ENCODE assay signal across 18 cellular contexts in the genomic region with DNA sequence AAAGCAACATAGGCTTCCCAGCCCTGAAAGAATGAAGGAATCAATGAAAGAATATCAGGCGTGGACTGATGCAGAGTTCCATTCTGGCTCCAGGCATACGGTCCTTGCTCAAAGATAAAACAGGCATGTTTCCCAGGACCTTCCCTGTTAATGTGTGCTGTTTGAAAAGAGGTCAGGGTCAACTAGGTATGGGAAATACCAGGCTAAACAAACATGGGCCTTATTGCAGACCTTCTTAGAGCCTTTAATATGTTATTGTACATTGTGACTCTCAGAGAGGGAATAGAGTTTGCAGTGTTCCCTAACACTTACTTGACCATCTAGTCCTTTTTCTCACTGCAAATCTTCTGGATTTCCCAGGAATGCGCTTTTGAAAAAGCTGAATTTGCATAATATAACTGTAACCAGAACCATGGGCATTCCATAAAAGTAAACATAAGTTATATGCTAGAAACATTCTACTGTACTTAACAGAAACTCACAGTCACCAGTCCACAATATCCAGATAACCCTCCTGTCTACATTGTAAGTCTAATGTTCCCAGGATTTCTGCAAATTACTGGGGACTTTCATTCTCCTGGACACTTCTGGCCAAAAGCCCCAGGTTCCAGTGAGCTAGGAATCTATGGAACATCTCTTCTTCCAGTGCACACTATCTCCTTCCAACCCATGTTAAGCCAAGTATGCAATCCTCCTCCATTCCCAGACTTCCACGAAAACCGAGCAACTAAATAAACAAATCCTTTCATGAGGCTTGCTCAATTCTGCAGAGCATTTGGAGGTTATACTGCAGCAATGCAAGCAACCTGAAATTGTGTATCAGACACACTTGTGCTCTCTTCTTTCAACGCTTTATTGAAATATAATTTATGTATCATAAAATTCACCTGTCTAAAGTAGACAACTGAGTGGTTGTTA.
"Had no signal": no experiment of that assay in that cellular context is flagged by ENCODE, and none has a peak within 500 bp of the region (broad histone marks: within the 10 kb centered on the region; RNA-seq: fewer than 3 reads in every experiment).

No MANE protein-coding gene starts in this region.

- H3K9me3 ChIP-seq: left ventricle myocardium inferior, neutrophil, tibial nerve, uterus had no signal

- DNase-seq: activated naive CD4-positive, alpha-beta T cell treated with anti-CD3 and anti-CD28 coated beads for 36 hours; activated naive CD8-positive, alpha-beta T cell treated with anti-CD3 and anti-CD28 coated beads, Interleukin-2, amount 50 U/mL, for 24 hours; activated T-cell treated with anti-CD3 and anti-CD28 coated beads for 4 hours; dorsolateral prefrontal cortex; endodermal cell; foreskin melanocyte; left ventricle myocardium inferior; natural killer cell; posterior cingulate gyrus; stimulated activated CD4-positive, alpha-beta T cell treated with anti-CD3 and anti-CD28 coated beads, Interleukin-4, amount 100 ng/mL, for 24 hours; stimulated activated naive CD4-positive, alpha-beta T cell; T-cell; T-helper 9 cell; uterus had no signal

- H3K36me3 ChIP-seq: left ventricle myocardium inferior, neutrophil, tibial nerve, uterus had no signal

- H3K4me3 ChIP-seq: dorsolateral prefrontal cortex, left ventricle myocardium inferior, tibial nerve, uterus had no signal

- H3K4me1 ChIP-seq: left ventricle myocardium inferior, uterus had no signal

- FAIRE-seq: islet of Langerhans had no signal

- H3K27me3 ChIP-seq: neutrophil, tibial nerve, uterus had no signal

- H3K27ac ChIP-seq: dorsolateral prefrontal cortex, left ventricle myocardium inferior, neutrophil, tibial nerve, uterus had no signal

- ATAC-seq: activated naive CD8-positive, alpha-beta T cell treated with anti-CD3 and anti-CD28 coated beads, Interleukin-2, amount 50 U/mL, for 24 hours; activated T-helper 17 cell treated with anti-CD3 and anti-CD28 coated beads, Interleukin-2, amount 50 U/mL, for 72 hours; natural killer cell; T-cell had no signal
